In the genomic region with DNA sequence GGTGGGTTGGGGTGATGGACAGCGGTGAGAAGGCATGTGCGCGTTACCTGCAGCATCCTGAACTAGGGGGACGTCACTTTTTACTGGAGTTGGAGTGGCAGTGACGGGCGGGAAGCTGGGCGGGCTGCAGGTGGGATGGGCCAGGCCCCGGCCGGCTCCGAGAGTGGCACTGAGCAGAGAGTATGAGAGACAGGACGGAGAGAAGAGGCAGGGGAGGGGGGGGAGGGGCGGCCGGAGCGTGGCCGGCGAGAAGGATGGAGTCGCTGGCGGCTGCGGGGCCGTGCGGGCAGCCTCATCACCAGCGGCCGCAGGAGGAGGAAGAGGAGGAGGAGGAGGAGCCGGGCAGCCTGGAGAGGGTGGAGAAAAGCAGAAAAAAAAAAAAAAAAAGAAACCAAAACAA, we compare ENCODE assay signal across 22 cellular contexts.
A peak's percentile ranks its signal among the peaks of the same experiment; 100 is the strongest.
DNase-seq lines count a peak whose midpoint lies in the region; ATAC-seq, FAIRE-seq and TF ChIP-seq lines count a peak whose summit lies in the region.
"Had no signal": no experiment of that assay in that cellular context is flagged by ENCODE, and none has a peak within 500 bp of the region (broad histone marks: within the 10 kb centered on the region; RNA-seq: fewer than 3 reads in every experiment).

No MANE protein-coding gene starts in this region.

- peaks cover 49% of the 10 kb centered on the region for H3K27me3 ChIP-seq in KMS-11 (ENCODE audit: insufficient read depth, low read depth)
- H3K27me3 ChIP-seq in H1 (replicated peaks in 1 of 4; ENCODE audit: control insufficient read depth in 3 of 4, extremely low read depth in 1 of 4, insufficient read depth in 3 of 4, low read length in 3 of 4), result peaks cover 7 to 33% (median 27%) of the 10 kb centered on the region in 4 experiments
- peaks cover 0 to 36% (median 6%) of the 10 kb centered on the region in 3 experiments for H3K27me3 ChIP-seq in neuronal stem cell (ENCODE audit: control insufficient read depth in 3 of 3, insufficient read depth in 3 of 3, low read depth in 1 of 3, low read length in 3 of 3)
- H3K27me3 ChIP-seq in tibial artery, result no peaks in the 10 kb centered on the region
- H3K27me3 ChIP-seq: BE2C had no signal

- TF ChIP-seq EP300 in H1 (IDR thresholded peaks at IDR 0.05; ENCODE audit: borderline replicate concordance in 1 of 2, low read depth in 2 of 2, low read length in 2 of 2), result no peak

- POLR2A ChIA-PET in H1 (lab: Charles Lee; ENCODE audit: partially characterized antibody), result no interaction called here

- peaks cover 6% of the 10 kb centered on the region; the same call in 1 of the 2 replicates for H3K23me2 ChIP-seq in H1 (ENCODE audit: low read depth, low read length)

- TF ChIP-seq CTCF in KMS-11 (conservative IDR thresholded peaks at IDR 0.05; ENCODE audit: low read depth, low read length) (no peak), H1 (IDR thresholded peaks at IDR 0.05; ENCODE audit: control extremely low read depth in 1 of 3, insufficient read depth in 1 of 3, low read depth in 1 of 3, low read length in 3 of 3) (no peak), tibial artery (IDR thresholded peaks at IDR 0.05) (no peak), lower leg skin (IDR thresholded peaks at IDR 0.05) (no peak), GM10266 (IDR thresholded peaks at IDR 0.05; ENCODE audit: control insufficient read depth, insufficient read depth, low read depth, missing control alignments) (no peak)

- H3K4me3 ChIP-seq in KMS-11 (IDR thresholded peaks at IDR 0.05; ENCODE audit: insufficient read depth, low read depth, low read length) (no peak overlapping the region), H1 (ENCODE audit: extremely low read depth in 1 of 4, insufficient read depth in 2 of 4, low read depth in 3 of 4, low read length in 4 of 4) (no peak overlapping the region), neuronal stem cell (ENCODE audit: low read length in 2 of 2) (no peak overlapping the region), tibial artery (no peak overlapping the region), lower leg skin (ENCODE audit: low read depth, poor library complexity, severe bottlenecking) (no peak overlapping the region)
- H3K4me3 ChIP-seq: GM23248 had no signal

- H3K18ac ChIP-seq in H1 (ENCODE audit: extremely low read depth, low read length) (no peak overlapping the region), neuronal stem cell (ENCODE audit: low read length) (peak overlapping the region; percentile 65)

- peak overlapping the region; percentile 35 for H4K5ac ChIP-seq in H1 (ENCODE audit: insufficient read length, low read depth, low read length)

- peak overlapping the region; percentile 33; the same call in 1 of the 2 replicates for H3K4me2 ChIP-seq in KMS-11
- H3K4me2 ChIP-seq in H1 (ENCODE audit: insufficient read depth in 1 of 2, low read depth in 2 of 2, low read length in 2 of 2), result no peak overlapping the region
- H3K4me2 ChIP-seq in neuronal stem cell (ENCODE audit: insufficient read depth, low read length, poor library complexity, severe bottlenecking), result no peak overlapping the region

- TF ChIP-seq POLR2A in H1 (IDR thresholded peaks at IDR 0.05; ENCODE audit: control extremely low read depth in 1 of 2, low read depth in 2 of 2, low read length in 2 of 2) (no peak), lower leg skin (IDR thresholded peaks at IDR 0.05) (no peak)

- H3K79me2 ChIP-seq in KMS-11 (ENCODE audit: insufficient read depth, low read depth), result no peaks in the 10 kb centered on the region
- no peaks in the 10 kb centered on the region for H3K79me2 ChIP-seq in H1 (ENCODE audit: control insufficient read depth in 1 of 2, insufficient read depth in 2 of 2, low read length in 2 of 2)

- H2BK12ac ChIP-seq in H1 (ENCODE audit: low read depth, low read length), result peak overlapping the region; percentile 0; the same call in 1 of the 2 replicates
- no peak overlapping the region for H2BK12ac ChIP-seq in neuronal stem cell (ENCODE audit: low read length)

- H2AK5ac ChIP-seq in H1 (ENCODE audit: low read depth, low read length), result no peak overlapping the region
- H2AK5ac ChIP-seq in neuronal stem cell (ENCODE audit: low read depth, low read length), result peak overlapping the region; percentile 94

- peak overlapping the region; percentile 18; the same call in 1 of the 2 replicates for H2AFZ ChIP-seq in KMS-11 (ENCODE audit: low read depth)
- no peak overlapping the region for H2AFZ ChIP-seq in H1 (ENCODE audit: low read length)
- H2AFZ ChIP-seq in neuronal stem cell (ENCODE audit: low read length), result no peak overlapping the region
- H2AFZ ChIP-seq: GM23248 had no signal

- H3K4ac ChIP-seq in H1 (replicated peaks; ENCODE audit: insufficient read length, low read depth, low read length) (no peak overlapping the region), neuronal stem cell (ENCODE audit: low read length) (no peak overlapping the region)

- WGBS in H1 (ENCODE audit: extremely low coverage in 1 of 2, insufficient coverage in 1 of 2, insufficient read length in 1 of 2, insufficient replicate concordance in 2 of 2, low coverage in 1 of 2, low lambda C conversion rate in 2 of 2, missing lambda C conversion rate in 1 of 2), 2 experiments, result 91% methylated on average over 3 of the region's 24 CpGs; no CpG with 5 or more reads in 1 of the 2 experiments
- no CpG with 5 or more reads among the region's 24 CpGs for WGBS in neuronal stem cell (ENCODE audit: extremely low coverage in 2 of 2, insufficient read length in 2 of 2, insufficient replicate concordance in 1 of 2), 2 donors
- 86 to 87% methylated on average over 23 to 24 of the region's 24 CpGs for WGBS in lower leg skin, 2 donors

- H3K79me1 ChIP-seq in H1 (ENCODE audit: low read depth, low read length) (no peaks in the 10 kb centered on the region), neuronal stem cell (ENCODE audit: low read depth, low read length) (peaks cover 1% of the 10 kb centered on the region)

- H2BK120ac ChIP-seq in H1 (replicated peaks; ENCODE audit: low read depth, low read length) (no peak overlapping the region), neuronal stem cell (ENCODE audit: low read depth, low read length) (peak overlapping the region; percentile 28)

- H4K8ac ChIP-seq in H1 (ENCODE audit: extremely low read depth, insufficient read depth, low read length) (no peak overlapping the region), neuronal stem cell (ENCODE audit: low read depth, low read length) (no peak overlapping the region)

- ATAC-seq in GM21576 (IDR thresholded peaks at IDR 0.05; ENCODE audit: unreplicated experiment), result no peak

- no peak for DNase-seq in H1 (ENCODE audit: low read depth in 1 of 2, low spot score in 2 of 2)
- no peak for DNase-seq in neuronal stem cell (ENCODE audit: low spot score)
- no peak for DNase-seq in tibial artery
- no peak for DNase-seq in cerebellar cortex (ENCODE audit: low spot score)
- DNase-seq in lower leg skin (ENCODE audit: low spot score in 2 of 2), result no peak
- no peak for DNase-seq in GM10266 (ENCODE audit: extremely low spot score)
- DNase-seq: BE2C; CD4-positive, alpha-beta T cell; COR-L47; DMS 273 treated with DMSO at 0.1 percent for 48 hours; DND-41; GM23248; HCEC 1CT; KBM-7; NCI-H1694; NCI-H2081 treated with DMSO at 0.1 percent for 48 hours; NCI-H446 treated with DMSO at 0.1 percent for 48 hours; NCI-H526 treated with DMSO at 0.1 percent for 48 hours; Right ventricle myocardium superior had no signal

- intact Hi-C loops in tibial artery (cut with DNase I; ENCODE audit: low total_unique reads), result no loop called here
- intact Hi-C loops in lower leg skin (cut with DNase I; ENCODE audit: low total_unique reads), result no loop called here

- H2BK20ac ChIP-seq in H1 (ENCODE audit: low read length), result no peak overlapping the region

- H3K9me3 ChIP-seq in H1 (ENCODE audit: insufficient read depth in 2 of 2, low read depth in 1 of 2, low read length in 1 of 2) (no peaks in the 10 kb centered on the region), neuronal stem cell (replicated peaks in 1 of 2; ENCODE audit: control insufficient read depth in 2 of 2, insufficient read depth in 1 of 2, low read depth in 1 of 2, low read length in 2 of 2) (peaks cover 0 to 5% of the 10 kb centered on the region in 2 donors), tibial artery (no peaks in the 10 kb centered on the region)
- H3K9me3 ChIP-seq: BE2C had no signal

- peak overlapping the region; percentile 72; the same call in 1 of the 2 replicates for H2BK15ac ChIP-seq in H1 (ENCODE audit: low read length)
- no peak overlapping the region for H2BK15ac ChIP-seq in neuronal stem cell (ENCODE audit: low read length)

- CTCF ChIA-PET in H1 (lab: Charles Lee; ENCODE audit: partially characterized antibody), result interaction anchor here (0.5 kb wide), 1 partner anchor 184 kb away, joined by 4 read pairs; no protein-coding TSS in a partner anchor

- H3K4me1 ChIP-seq in KMS-11 (ENCODE audit: low read depth, poor library complexity, severe bottlenecking), result no peaks in the 10 kb centered on the region
- peaks cover 0 to 20% (median 9%) of the 10 kb centered on the region in 4 experiments; a peak in 6 of 7 replicates for H3K4me1 ChIP-seq in H1 (replicated peaks in 1 of 4; ENCODE audit: control insufficient read depth in 3 of 4, insufficient read depth in 4 of 4, low read length in 3 of 4)
- H3K4me1 ChIP-seq in neuronal stem cell (ENCODE audit: control insufficient read depth in 2 of 2, insufficient read depth in 1 of 2, low read depth in 1 of 2, low read length in 2 of 2), result peaks cover 0 to 10% of the 10 kb centered on the region in 2 donors
- peaks cover 0 to 33% (median 20%) of the 10 kb centered on the region in 4 donors for H3K4me1 ChIP-seq in tibial artery

- H3K23ac ChIP-seq in H1 (ENCODE audit: insufficient read length) (no peak overlapping the region), neuronal stem cell (ENCODE audit: low read depth, low read length, poor library complexity) (peak overlapping the region; percentile 75)

- no peak overlapping the region for H3K14ac ChIP-seq in H1 (ENCODE audit: insufficient read length)
- H3K14ac ChIP-seq in neuronal stem cell (ENCODE audit: low read length), result no peak overlapping the region

- H3K9ac ChIP-seq in KMS-11, result no peak overlapping the region
- no peak overlapping the region for H3K9ac ChIP-seq in H1 (replicated peaks in 1 of 4; ENCODE audit: extremely low read depth in 1 of 4, low read depth in 3 of 4, low read length in 3 of 4)
- peak overlapping the region; percentile 50 for H3K9ac ChIP-seq in neuronal stem cell (ENCODE audit: low read depth, low read length, poor library complexity)
- H3K9ac ChIP-seq: GM23248 had no signal

- H4K91ac ChIP-seq in H1 (replicated peaks; ENCODE audit: insufficient read length, low read length) (no peak overlapping the region), neuronal stem cell (ENCODE audit: low read depth, low read length, poor library complexity) (no peak overlapping the region)

- no peak for TF ChIP-seq RAD21 in H1 (IDR thresholded peaks at IDR 0.05 in 1 of 2, conservative IDR thresholded peaks at IDR 0.05 in 1 of 2; ENCODE audit: low read depth in 2 of 2, low read length in 2 of 2)

- H3K36me3 ChIP-seq in KMS-11 (ENCODE audit: insufficient read depth) (no peaks in the 10 kb centered on the region), H1 (ENCODE audit: control insufficient read depth in 2 of 4, insufficient read depth in 4 of 4, low read length in 3 of 4) (no peaks in the 10 kb centered on the region; a peak in 1 of 8 replicates), neuronal stem cell (replicated peaks in 1 of 2; ENCODE audit: control insufficient read depth in 2 of 2, insufficient read depth in 2 of 2, low read length in 2 of 2) (peaks cover 0 to 3% of the 10 kb centered on the region in 2 donors), tibial artery (peaks cover 21 to 78% (median 26%) of the 10 kb centered on the region in 3 donors)

- no peak for FAIRE-seq in H1 (lab: Jason Lieb, UNC)
- FAIRE-seq: GM12891 had no signal

- H2BK5ac ChIP-seq in H1 (ENCODE audit: low read depth, low read length) (no peak overlapping the region), neuronal stem cell (ENCODE audit: low read length) (peak overlapping the region; percentile 10)

- H3K56ac ChIP-seq in H1 (replicated peaks; ENCODE audit: insufficient read length, low read depth, low read length), result no peak overlapping the region

- H3K27ac ChIP-seq in KMS-11, result no peak overlapping the region
- H3K27ac ChIP-seq in H1 (ENCODE audit: low read depth, low read length), result no peak overlapping the region
- no peak overlapping the region for H3K27ac ChIP-seq in neuronal stem cell (replicated peaks; ENCODE audit: low read length)
- H3K27ac ChIP-seq in tibial artery, result peak overlapping the region; percentile 65 to 73
- H3K27ac ChIP-seq: GM23248 had no signal

- H4K20me1 ChIP-seq in KMS-11 (ENCODE audit: insufficient read depth) (no peaks in the 10 kb centered on the region), H1 (replicated peaks in 1 of 2; ENCODE audit: control insufficient read depth in 1 of 2, insufficient read depth in 2 of 2, low read length in 2 of 2) (peaks cover 0 to 7% of the 10 kb centered on the region in 2 experiments)

Comparison
In these comparisons a context has a peak if more than half of its experiments do, and no peak if none do; other contexts are left out.
1. H3K27ac ChIP-seq: peak in tibial artery (2 of 2); none in KMS-11 (single experiment), H1 (single experiment) and neuronal stem cell (single experiment).